In genomic region chr17:31224366-31224765, GRCh38 we compare ENCODE assay signal across 25 cellular contexts.
DNase-seq lines count a peak whose midpoint lies in the region; ATAC-seq, FAIRE-seq and TF ChIP-seq lines count a peak whose summit lies in the region.
"Had no signal": no experiment of that assay in that cellular context is flagged by ENCODE, and none has a peak within 500 bp of the region (broad histone marks: within the 10 kb centered on the region; RNA-seq: fewer than 3 reads in every experiment).

No MANE protein-coding gene starts in this region.

- H3K4me3 Mint-ChIP-seq in stimulated activated naive B cell treated with anti-CD40 and anti-IgM and Interleukin-4, amounts not matched to agents 10 μg/mL and 1 μg/mL and 100 μg/mL, for 72 hours, result no peak overlapping the region
- H3K4me3 Mint-ChIP-seq: CD8-positive, alpha-beta memory T cell had no signal

- H3K4me3 ChIP-seq in epithelial cell of esophagus (ENCODE audit: low read length) (no peak overlapping the region), retinal pigment epithelial cell (ENCODE audit: low read length) (no peak overlapping the region)
- H3K4me3 ChIP-seq: Peyer's patch had no signal

- peak; percentile 32 for FAIRE-seq in RCC 7860 (lab: Jason Lieb, UNC)
- FAIRE-seq: GM19239, HTR-8/SVneo had no signal

- TF ChIP-seq CTCF in epithelial cell of esophagus (IDR thresholded peaks at IDR 0.05; ENCODE audit: insufficient read depth, low read depth, low read length, missing control alignments) (no peak), retinal pigment epithelial cell (conservative IDR thresholded peaks at IDR 0.05; ENCODE audit: low read depth, low read length) (no peak)

- H3K27me3 Mint-ChIP-seq in stimulated activated naive B cell treated with anti-CD40 and anti-IgM and Interleukin-4, amounts not matched to agents 10 μg/mL and 1 μg/mL and 100 μg/mL, for 72 hours, result no peaks in the 10 kb centered on the region
- H3K27me3 Mint-ChIP-seq: CD8-positive, alpha-beta memory T cell had no signal

- H3K27ac Mint-ChIP-seq in stimulated activated naive B cell treated with anti-CD40 and anti-IgM and Interleukin-4, amounts not matched to agents 10 μg/mL and 1 μg/mL and 100 μg/mL, for 72 hours, result no peak overlapping the region

- ATAC-seq in stimulated activated naive B cell treated with anti-CD40 and anti-IgM and Interleukin-4, amounts not matched to agents 10 μg/mL and 1 μg/mL and 100 μg/mL, for 72 hours (replicated peaks), result no peak
- ATAC-seq: Right ventricle myocardium inferior had no signal

- no peaks in the 10 kb centered on the region for H3K9me3 Mint-ChIP-seq in stimulated activated naive B cell treated with anti-CD40 and anti-IgM and Interleukin-4, amounts not matched to agents 10 μg/mL and 1 μg/mL and 100 μg/mL, for 72 hours
- H3K9me3 Mint-ChIP-seq: CD8-positive, alpha-beta memory T cell had no signal

- DNase-seq in ELR (ENCODE audit: low read depth) (peak; percentile 21), RCC 7860 (ENCODE audit: low spot score) (no peak), epithelial cell of esophagus (ENCODE audit: low read depth) (peak; percentile 9), retinal pigment epithelial cell (ENCODE audit: low read depth) (peak; percentile 81), NCI-H1694 treated with DMSO at 0.1 percent for 48 hours (lab: John Stamatoyannopoulos, UW) (no peak)
- DNase-seq in stimulated activated naive B cell treated with anti-CD40 and anti-IgM and Interleukin-4, amounts not matched to agents 10 μg/mL and 1 μg/mL and 100 μg/mL, for 72 hours, result no peak
- DNase-seq in activated CD8-positive, alpha-beta memory T cell treated with anti-CD3 and anti-CD28 coated beads, Interleukin-2, amount 50 U/mL, for 48 hours, result no peak
- DNase-seq: ACHN; C1 segment of cervical spinal cord; CD8-positive, alpha-beta memory T cell; DMS79 treated with DMSO at 0.1 percent for 48 hours; GDM1; HCEC 1CT; IMR-90; Kasumi-1; MM.1S; NCI-H1092 treated with DMSO at 0.1 percent for 48 hours; NCI-H2081 treated with DMSO at 0.1 percent for 48 hours; NCI-H510A; NCI-H748 treated with DMSO at 0.1 percent for 48 hours; NK-92 treated with Interleukin-12 subunit alpha and Interleukin-12 subunit beta, amount 100 ng/mL, for 24 hours; Peyer's patch had no signal

- peaks cover 3 to 10% of the 10 kb centered on the region in 2 donors for H3K4me1 Mint-ChIP-seq in stimulated activated naive B cell treated with anti-CD40 and anti-IgM and Interleukin-4, amounts not matched to agents 10 μg/mL and 1 μg/mL and 100 μg/mL, for 72 hours

- peaks cover 6 to 13% of the 10 kb centered on the region in 2 donors for H3K36me3 Mint-ChIP-seq in stimulated activated naive B cell treated with anti-CD40 and anti-IgM and Interleukin-4, amounts not matched to agents 10 μg/mL and 1 μg/mL and 100 μg/mL, for 72 hours

Comparison
In these comparisons a context has a peak if more than half of its experiments do, and no peak if none do; other contexts are left out.
1. DNase-seq: peak in ELR (single experiment), epithelial cell of esophagus (single experiment) and retinal pigment epithelial cell (single experiment); none in RCC 7860 (single experiment), stimulated activated naive B cell treated with anti-CD40 and anti-IgM and Interleukin-4, amounts not matched to agents 10 μg/mL and 1 μg/mL and 100 μg/mL, for 72 hours (single experiment), NCI-H1694 treated with DMSO at 0.1 percent for 48 hours (single experiment) and activated CD8-positive, alpha-beta memory T cell treated with anti-CD3 and anti-CD28 coated beads, Interleukin-2, amount 50 U/mL, for 48 hours (single experiment).